1 cellular context compared by ENCODE assay signal in the genomic region with DNA sequence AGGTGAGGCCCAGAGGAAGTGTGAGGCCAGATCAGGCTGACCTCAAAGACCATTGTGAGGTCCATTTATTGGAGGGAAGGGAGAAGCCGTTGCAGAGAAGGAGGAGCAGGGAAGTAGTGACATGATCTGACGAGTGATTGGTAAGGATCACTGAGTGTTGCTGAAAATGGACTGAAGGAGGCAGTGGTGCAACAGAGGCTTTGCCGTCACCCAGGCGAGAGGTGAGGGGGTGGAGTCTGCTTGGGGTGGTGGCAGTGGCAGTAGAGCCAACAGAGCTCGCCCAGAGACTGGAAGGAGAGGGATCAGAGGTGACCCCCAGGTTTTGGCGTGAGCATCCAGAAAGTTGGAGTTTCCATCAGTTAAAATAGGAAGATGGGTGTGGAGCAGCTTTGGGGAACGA.
TF ChIP-seq lines count a peak whose summit lies in the region.

No MANE protein-coding gene starts in this region.

TF ChIP-seq in GM23338, 12 proteins besides CTCF, POLR2A, EP300 and RAD21 (continued from another document):
- TF ChIP-seq, protein P1, sequence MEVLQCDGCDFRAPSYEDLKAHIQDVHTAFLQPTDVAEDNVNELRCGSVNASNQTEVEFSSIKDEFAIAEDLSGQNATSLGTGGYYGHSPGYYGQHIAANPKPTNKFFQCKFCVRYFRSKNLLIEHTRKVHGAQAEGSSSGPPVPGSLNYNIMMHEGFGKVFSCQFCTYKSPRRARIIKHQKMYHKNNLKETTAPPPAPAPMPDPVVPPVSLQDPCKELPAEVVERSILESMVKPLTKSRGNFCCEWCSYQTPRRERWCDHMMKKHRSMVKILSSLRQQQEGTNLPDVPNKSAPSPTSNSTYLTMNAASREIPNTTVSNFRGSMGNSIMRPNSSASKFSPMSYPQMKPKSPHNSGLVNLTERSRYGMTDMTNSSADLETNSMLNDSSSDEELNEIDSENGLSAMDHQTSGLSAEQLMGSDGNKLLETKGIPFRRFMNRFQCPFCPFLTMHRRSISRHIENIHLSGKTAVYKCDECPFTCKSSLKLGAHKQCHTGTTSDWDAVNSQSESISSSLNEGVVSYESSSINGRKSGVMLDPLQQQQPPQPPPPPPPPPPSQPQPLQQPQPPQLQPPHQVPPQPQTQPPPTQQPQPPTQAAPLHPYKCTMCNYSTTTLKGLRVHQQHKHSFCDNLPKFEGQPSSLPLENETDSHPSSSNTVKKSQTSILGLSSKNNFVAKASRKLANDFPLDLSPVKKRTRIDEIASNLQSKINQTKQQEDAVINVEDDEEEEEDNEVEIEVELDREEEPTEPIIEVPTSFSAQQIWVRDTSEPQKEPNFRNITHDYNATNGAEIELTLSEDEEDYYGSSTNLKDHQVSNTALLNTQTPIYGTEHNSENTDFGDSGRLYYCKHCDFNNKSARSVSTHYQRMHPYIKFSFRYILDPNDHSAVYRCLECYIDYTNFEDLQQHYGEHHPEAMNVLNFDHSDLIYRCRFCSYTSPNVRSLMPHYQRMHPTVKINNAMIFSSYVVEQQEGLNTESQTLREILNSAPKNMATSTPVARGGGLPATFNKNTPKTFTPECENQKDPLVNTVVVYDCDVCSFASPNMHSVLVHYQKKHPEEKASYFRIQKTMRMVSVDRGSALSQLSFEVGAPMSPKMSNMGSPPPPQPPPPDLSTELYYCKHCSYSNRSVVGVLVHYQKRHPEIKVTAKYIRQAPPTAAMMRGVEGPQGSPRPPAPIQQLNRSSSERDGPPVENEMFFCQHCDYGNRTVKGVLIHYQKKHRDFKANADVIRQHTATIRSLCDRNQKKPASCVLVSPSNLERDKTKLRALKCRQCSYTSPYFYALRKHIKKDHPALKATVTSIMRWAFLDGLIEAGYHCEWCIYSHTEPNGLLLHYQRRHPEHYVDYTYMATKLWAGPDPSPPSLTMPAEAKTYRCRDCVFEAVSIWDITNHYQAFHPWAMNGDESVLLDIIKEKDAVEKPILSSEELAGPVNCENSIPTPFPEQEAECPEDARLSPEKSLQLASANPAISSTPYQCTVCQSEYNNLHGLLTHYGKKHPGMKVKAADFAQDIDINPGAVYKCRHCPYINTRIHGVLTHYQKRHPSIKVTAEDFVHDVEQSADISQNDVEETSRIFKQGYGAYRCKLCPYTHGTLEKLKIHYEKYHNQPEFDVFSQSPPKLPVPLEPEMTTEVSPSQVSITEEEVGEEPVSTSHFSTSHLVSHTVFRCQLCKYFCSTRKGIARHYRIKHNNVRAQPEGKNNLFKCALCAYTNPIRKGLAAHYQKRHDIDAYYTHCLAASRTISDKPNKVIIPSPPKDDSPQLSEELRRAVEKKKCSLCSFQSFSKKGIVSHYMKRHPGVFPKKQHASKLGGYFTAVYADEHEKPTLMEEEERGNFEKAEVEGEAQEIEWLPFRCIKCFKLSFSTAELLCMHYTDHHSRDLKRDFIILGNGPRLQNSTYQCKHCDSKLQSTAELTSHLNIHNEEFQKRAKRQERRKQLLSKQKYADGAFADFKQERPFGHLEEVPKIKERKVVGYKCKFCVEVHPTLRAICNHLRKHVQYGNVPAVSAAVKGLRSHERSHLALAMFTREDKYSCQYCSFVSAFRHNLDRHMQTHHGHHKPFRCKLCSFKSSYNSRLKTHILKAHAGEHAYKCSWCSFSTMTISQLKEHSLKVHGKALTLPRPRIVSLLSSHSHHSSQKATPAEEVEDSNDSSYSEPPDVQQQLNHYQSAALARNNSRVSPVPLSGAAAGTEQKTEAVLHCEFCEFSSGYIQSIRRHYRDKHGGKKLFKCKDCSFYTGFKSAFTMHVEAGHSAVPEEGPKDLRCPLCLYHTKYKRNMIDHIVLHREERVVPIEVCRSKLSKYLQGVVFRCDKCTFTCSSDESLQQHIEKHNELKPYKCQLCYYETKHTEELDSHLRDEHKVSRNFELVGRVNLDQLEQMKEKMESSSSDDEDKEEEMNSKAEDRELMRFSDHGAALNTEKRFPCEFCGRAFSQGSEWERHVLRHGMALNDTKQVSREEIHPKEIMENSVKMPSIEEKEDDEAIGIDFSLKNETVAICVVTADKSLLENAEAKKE (CRISPR knock-in tag; IDR thresholded peaks at IDR 0.05) = no peak
- TF ChIP-seq JUNB (IDR thresholded peaks at IDR 0.05; ENCODE audit: unreplicated experiment) (no peak), STAT1 (IDR thresholded peaks at IDR 0.05; ENCODE audit: unreplicated experiment) (no peak), CREB1 (CRISPR knock-in tag; IDR thresholded peaks at IDR 0.05; ENCODE audit: low read depth) (no peak)
